ENCODE assay signal across 17 cellular contexts in genomic region chr1:15350551-15351200, GRCh38. TPM values are rescaled to one million over a fixed set of nuclear protein-coding genes. Genes with fewer than 3 reads are reported as not detected.
DNase-seq lines count a peak whose midpoint lies in the region; ATAC-seq and TF ChIP-seq lines count a peak whose summit lies in the region.
"Had no signal": no experiment of that assay in that cellular context is flagged by ENCODE, and none has a peak within 500 bp of the region (broad histone marks: within the 10 kb centered on the region; RNA-seq: fewer than 3 reads in every experiment).

No MANE protein-coding gene starts in this region.

- H4K20me1 ChIP-seq in HCT116 (ENCODE audit: insufficient read depth), result no peaks in the 10 kb centered on the region
- no peaks in the 10 kb centered on the region for H4K20me1 ChIP-seq in PC-9 (ENCODE audit: insufficient read depth)

- H3K27me3 Mint-ChIP-seq in dendritic cell treated with granulocyte-macrophage colony-stimulating factor and Interleukin-4, amounts not matched to agents 40 ng/mL and 50 ng/mL, for 4 days, result peaks cover 13% of the 10 kb centered on the region

- RAD21 ChIA-PET in HCT116 (lab: Charles Lee; ENCODE audit: low non-redundant PET in 1 of 2, low total read pairs in 2 of 2, uncharacterized antibody in 2 of 2, unreplicated experiment in 2 of 2), result no interaction called here

- H3K9me3 ChIP-seq in HCT116 (ENCODE audit: control insufficient read depth in 1 of 2, insufficient read depth in 1 of 2, low read depth in 1 of 2, low read length in 2 of 2) (no peaks in the 10 kb centered on the region), PC-9 (ENCODE audit: insufficient read depth, low read depth) (no peaks in the 10 kb centered on the region), muscle layer of duodenum (ENCODE audit: control insufficient read depth in 1 of 2, low read length in 2 of 2) (no peaks in the 10 kb centered on the region)
- H3K9me3 ChIP-seq: HAP-1, SJCRH30 had no signal

- no peaks in the 10 kb centered on the region for H3K27me3 ChIP-seq in HCT116 (ENCODE audit: insufficient read depth, low read length)
- no peaks in the 10 kb centered on the region for H3K27me3 ChIP-seq in PC-9 (ENCODE audit: insufficient read depth, low read depth)
- H3K27me3 ChIP-seq in muscle layer of duodenum (ENCODE audit: low read depth, low read length), result no peaks in the 10 kb centered on the region
- H3K27me3 ChIP-seq: SJCRH30 had no signal

- ATAC-seq in HCT116, result no peak

- DNase-seq in HCT116 (ENCODE audit: low read depth, low spot score) (no peak), PC-9 (peak; percentile 58 to 71), HuH-7.5 (ENCODE audit: low spot score) (no peak), coronary artery (ENCODE audit: low spot score) (no peak), ureter (ENCODE audit: low spot score) (no peak), Ammon's horn (ENCODE audit: low spot score) (no peak)
- DNase-seq: DMS153, KBM-7, NCI-H1436 treated with DMSO at 0.1 percent for 48 hours, NCI-H2081 treated with DMSO at 0.1 percent for 48 hours, NCI-H226, NCI-H526, SW 1271 had no signal

- H3K36me3 Mint-ChIP-seq in dendritic cell treated with granulocyte-macrophage colony-stimulating factor and Interleukin-4, amounts not matched to agents 40 ng/mL and 50 ng/mL, for 4 days (ENCODE audit: low read depth), result no peaks in the 10 kb centered on the region

- POLR2A ChIA-PET in HCT116 (lab: Charles Lee) (interaction anchor here (0.8 kb wide), 1 partner anchor 13 kb away, joined by 3 read pairs; no protein-coding TSS in a partner anchor), PC-9 (lab: Charles Lee; ENCODE audit: unreplicated experiment) (interaction anchor here (0.6 to 1.0 kb wide), 3 partner anchors 13 to 483 kb away, joined by 3 to 7 read pairs (median 4); partner anchors contain the start of gene EFHD2)

- peak overlapping the region; percentile 46 for H3K9ac ChIP-seq in HCT116 (ENCODE audit: low read length)

- intact Hi-C loops in HCT116 (cut with micrococcal nuclease) (no loop called here), PC-9 (cut with micrococcal nuclease; ENCODE audit: unreplicated experiment) (loop anchor here (1.0 to 10.0 kb wide), 2 partner anchors 174 to 331 kb away; partner anchors contain the start of genes CASP9 and DNAJC16)
- intact Hi-C loops in dendritic cell treated with granulocyte-macrophage colony-stimulating factor and Interleukin-4, amounts not matched to agents 40 ng/mL and 50 ng/mL, for 4 days (cut with micrococcal nuclease), result no loop called here

- H2AFZ ChIP-seq in HCT116 (ENCODE audit: low read depth, low read length, poor library complexity, severe bottlenecking), result no peak overlapping the region
- H2AFZ ChIP-seq in PC-9, result no peak overlapping the region

- no peaks in the 10 kb centered on the region for H3K9me2 ChIP-seq in HCT116 (ENCODE audit: insufficient read depth)
- H3K9me2 ChIP-seq in PC-9 (ENCODE audit: insufficient read depth), result no peaks in the 10 kb centered on the region

- peak overlapping the region; percentile 56 for H3K27ac Mint-ChIP-seq in dendritic cell treated with granulocyte-macrophage colony-stimulating factor and Interleukin-4, amounts not matched to agents 40 ng/mL and 50 ng/mL, for 4 days

- H3K36me3 ChIP-seq in HCT116 (ENCODE audit: control insufficient read depth in 1 of 2, insufficient read depth in 2 of 2, low read length in 2 of 2) (no peaks in the 10 kb centered on the region), PC-9 (ENCODE audit: low read depth) (no peaks in the 10 kb centered on the region), muscle layer of duodenum (ENCODE audit: control insufficient read depth in 1 of 2, insufficient read depth in 2 of 2, low read length in 2 of 2) (no peaks in the 10 kb centered on the region)
- H3K36me3 ChIP-seq: HAP-1, SJCRH30 had no signal

- peaks cover 53 to 92% of the 10 kb centered on the region in 2 experiments for H3K4me1 ChIP-seq in HCT116 (ENCODE audit: control insufficient read depth in 1 of 2, insufficient read depth in 2 of 2, low read length in 2 of 2)
- H3K4me1 ChIP-seq in PC-9 (replicated peaks; ENCODE audit: insufficient read depth), result peaks cover 81% of the 10 kb centered on the region
- peaks cover 0 to 1% of the 10 kb centered on the region in 2 donors for H3K4me1 ChIP-seq in muscle layer of duodenum (ENCODE audit: control insufficient read depth in 1 of 2, insufficient read depth in 2 of 2, low read length in 2 of 2)
- H3K4me1 ChIP-seq: HAP-1 had no signal

- H3K4me2 ChIP-seq in HCT116 (ENCODE audit: low read length) (peak overlapping the region; percentile 56), PC-9 (peak overlapping the region; percentile 52)

- H3K79me2 ChIP-seq in HCT116 (ENCODE audit: insufficient read depth, low read length), result no peaks in the 10 kb centered on the region
- no peaks in the 10 kb centered on the region for H3K79me2 ChIP-seq in PC-9 (ENCODE audit: low read depth)

- BruUV-seq in HCT116 (replicated peaks; lab: Mats Ljungman, UMichigan), result no TSS peak
- BruUV-seq in PC-9 (replicated peaks; lab: Mats Ljungman, UMichigan), result no TSS peak

- no peak overlapping the region for H3K4me3 ChIP-seq in HCT116 (replicated peaks in 1 of 2; ENCODE audit: low read depth in 1 of 2, low read length in 2 of 2)
- no peak overlapping the region for H3K4me3 ChIP-seq in PC-9
- no peak overlapping the region for H3K4me3 ChIP-seq in muscle layer of duodenum (ENCODE audit: low read depth in 1 of 2, low read length in 2 of 2)
- H3K4me3 ChIP-seq in coronary artery, result no peak overlapping the region
- H3K4me3 ChIP-seq: HAP-1, SJCRH30 had no signal

- H3K9me3 Mint-ChIP-seq in dendritic cell treated with granulocyte-macrophage colony-stimulating factor and Interleukin-4, amounts not matched to agents 40 ng/mL and 50 ng/mL, for 4 days, result no peaks in the 10 kb centered on the region

- H3K4me1 Mint-ChIP-seq in dendritic cell treated with granulocyte-macrophage colony-stimulating factor and Interleukin-4, amounts not matched to agents 40 ng/mL and 50 ng/mL, for 4 days (ENCODE audit: low read depth), result peaks cover 58% of the 10 kb centered on the region

- TF ChIP-seq POLR2A in HCT116 (IDR thresholded peaks at IDR 0.05; ENCODE audit: borderline replicate concordance, extremely low read depth, insufficient read depth, insufficient read length), result no peak

- CTCF ChIA-PET in HCT116 (lab: Charles Lee), result interaction anchor here (1.1 to 1.6 kb wide), 2 partner anchors 11 to 27 kb away, joined by 5 to 6 read pairs; no protein-coding TSS in a partner anchor
- CTCF ChIA-PET in PC-9 (lab: Charles Lee), result interaction anchor here (0.5 to 1.0 kb wide), 2 partner anchors 28 to 440 kb away, joined by 3 to 4 read pairs; no protein-coding TSS in a partner anchor

- H3K27ac ChIP-seq in HCT116 (ENCODE audit: low read depth, low read length) (peak overlapping the region; percentile 1; the same call in 1 of the 2 replicates), PC-9 (peak overlapping the region; percentile 91), muscle layer of duodenum (ENCODE audit: low read length) (peak overlapping the region; percentile 16), coronary artery (no peak overlapping the region)
- H3K27ac ChIP-seq: SJCRH30 had no signal

- H3F3A ChIP-seq in PC-9 (ENCODE audit: insufficient read depth, low read depth), result peaks cover 50% of the 10 kb centered on the region

- TF ChIP-seq CTCF in HCT116 (IDR thresholded peaks at IDR 0.05 in 2 of 3, conservative IDR thresholded peaks at IDR 0.05 in 1 of 3; ENCODE audit: borderline replicate concordance in 1 of 3, insufficient read depth in 1 of 3, low read depth in 2 of 3, low read length in 2 of 3), result no peak
- TF ChIP-seq CTCF in PC-9 (conservative IDR thresholded peaks at IDR 0.05), result no peak
- no peak for TF ChIP-seq CTCF in coronary artery (IDR thresholded peaks at IDR 0.05)

- no peak overlapping the region for H3K4me3 Mint-ChIP-seq in dendritic cell treated with granulocyte-macrophage colony-stimulating factor and Interleukin-4, amounts not matched to agents 40 ng/mL and 50 ng/mL, for 4 days

- TF ChIP-seq RAD21 in HCT116 (IDR thresholded peaks at IDR 0.05; ENCODE audit: low read depth), result no peak

TF ChIP-seq in HCT116, 20 proteins besides CTCF, POLR2A, EP300 and RAD21:
- TF ChIP-seq JUND (IDR thresholded peaks at IDR 0.05) (no peak), REST (IDR thresholded peaks at IDR 0.05; ENCODE audit: low read depth) (no peak), POLR2AphosphoS5 (IDR thresholded peaks at IDR 0.05; ENCODE audit: low read depth, low read length) (peak; percentile 31; the same call in 1 of the 2 replicates)
TF ChIP-seq in HCT116: peak in this region for 1.

RNA-seq across cellular contexts. Expression of gene EFHD2, which starts 59.0 kb away (rescaled TPM):
- total RNA-seq in HCT116 (2021; ENCODE audit: unreplicated experiment), result 69.7 TPM
- polyA plus RNA-seq in HCT116 (2012), result 66.3 and 74.0 TPM in 2 replicates
- 129 and 160 TPM in 2 replicates for total RNA-seq in PC-9 (2021)
- 103 TPM for total RNA-seq in ureter

Comparison
In these comparisons a context has a peak if more than half of its experiments do, and no peak if none do; other contexts are left out.
1. DNase-seq: peak in PC-9 (2 of 2); none in HCT116 (single experiment), HuH-7.5 (single experiment), coronary artery (single experiment), ureter (single experiment) and Ammon's horn (single experiment).
2. H3K27ac ChIP-seq: peak in HCT116 (single experiment), PC-9 (single experiment) and muscle layer of duodenum (single experiment); none in coronary artery (0 of 2).